ENCODE assay signal across 8 cellular contexts in the genomic region with DNA sequence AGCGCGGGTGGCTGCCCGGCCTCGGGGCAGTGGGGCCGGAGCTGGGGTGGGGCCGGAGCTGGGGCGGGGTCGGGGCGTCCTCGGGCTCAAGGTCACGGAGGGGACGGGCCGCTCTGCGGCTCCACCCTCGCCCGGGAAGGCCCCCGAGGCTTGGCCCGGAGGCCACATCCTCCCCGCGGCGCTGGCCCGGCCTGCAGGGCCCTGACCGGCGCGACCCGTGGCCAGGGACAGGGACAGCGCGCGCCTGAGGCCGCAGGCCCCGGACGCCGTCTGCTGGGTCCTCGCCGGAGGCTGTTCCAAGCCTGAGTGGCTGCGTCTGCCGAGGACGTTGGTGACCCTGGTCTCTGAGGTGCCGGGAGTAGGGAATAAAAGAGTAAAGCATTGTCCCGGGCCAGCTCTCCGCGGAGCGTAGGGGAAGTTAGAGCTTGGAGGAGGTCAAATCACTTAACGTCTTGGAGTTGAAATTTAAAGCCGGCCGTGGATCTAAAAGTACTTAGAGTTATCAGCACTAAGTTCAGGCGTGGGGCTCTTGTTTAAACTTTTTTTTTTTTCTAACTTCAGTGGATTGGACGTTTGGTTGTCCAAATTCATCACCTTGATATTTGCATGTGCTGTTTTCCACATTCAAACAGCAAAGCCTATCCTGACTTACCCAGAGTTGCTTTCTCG. TPM values are rescaled to one million over a fixed set of nuclear protein-coding genes. Genes with fewer than 3 reads are reported as not detected.
DNase-seq lines count a peak whose midpoint lies in the region; ATAC-seq lines count a peak whose summit lies in the region.

No MANE protein-coding gene starts in this region.

- peak; percentile 87 for DNase-seq in AG08396 (ENCODE audit: low spot score)
- DNase-seq in NCI-H774 (lab: John Stamatoyannopoulos, UW), result peak; percentile 77
- peak; percentile 60 to 73 for DNase-seq in activated T-cell treated with anti-CD3 and anti-CD28 coated beads, Interleukin-2, amount 50 U/mL, for 48 hours
- peak; percentile 55 for DNase-seq in fibroblast of peridontal ligament (ENCODE audit: extremely low read depth)
- peak; percentile 90 for DNase-seq in natural killer cell treated with Interleukin-12 subunit alpha and Interleukin-12 subunit beta and Interleukin-15 and Interleukin-18, amount 100 ng/mL, for 72 hours (ENCODE audit: low spot score)

- peak overlapping the region; percentile 74 to 82 for H3K9ac ChIP-seq in stomach smooth muscle (ENCODE audit: low read length in 2 of 2)

- peak overlapping the region; percentile 84 for H3K27ac ChIP-seq in stomach smooth muscle (ENCODE audit: low read length)

- peak overlapping the region; percentile 44 to 84 for H3K4me3 ChIP-seq in stomach smooth muscle (ENCODE audit: low read length in 2 of 2)

- H3K27me3 Mint-ChIP-seq in natural killer cell treated with Interleukin-12 subunit alpha and Interleukin-12 subunit beta and Interleukin-15 and Interleukin-18, amount 100 ng/mL, for 72 hours, result no peaks in the 10 kb centered on the region

- H3K27ac Mint-ChIP-seq in natural killer cell treated with Interleukin-12 subunit alpha and Interleukin-12 subunit beta and Interleukin-15 and Interleukin-18, amount 100 ng/mL, for 72 hours, result peak overlapping the region; percentile 67 to 79

- ATAC-seq in GM18858 (IDR thresholded peaks at IDR 0.05; ENCODE audit: unreplicated experiment) (peak; percentile 80), HG03045 (IDR thresholded peaks at IDR 0.05; ENCODE audit: unreplicated experiment) (peak; percentile 88)
- ATAC-seq in natural killer cell treated with Interleukin-12 subunit alpha and Interleukin-12 subunit beta and Interleukin-15 and Interleukin-18, amount 100 ng/mL, for 72 hours, result peak; percentile 90 to 94

- H3K4me1 Mint-ChIP-seq in natural killer cell treated with Interleukin-12 subunit alpha and Interleukin-12 subunit beta and Interleukin-15 and Interleukin-18, amount 100 ng/mL, for 72 hours (ENCODE audit: low read depth in 2 of 2), result peaks cover 18 to 29% of the 10 kb centered on the region in 2 donors

- H3K4me3 Mint-ChIP-seq in natural killer cell treated with Interleukin-12 subunit alpha and Interleukin-12 subunit beta and Interleukin-15 and Interleukin-18, amount 100 ng/mL, for 72 hours, result peak overlapping the region; percentile 79

- peaks cover 19% of the 10 kb centered on the region for H3K4me1 ChIP-seq in stomach smooth muscle (ENCODE audit: control insufficient read depth, insufficient read depth, low read length)

- no peaks in the 10 kb centered on the region for H3K36me3 Mint-ChIP-seq in natural killer cell treated with Interleukin-12 subunit alpha and Interleukin-12 subunit beta and Interleukin-15 and Interleukin-18, amount 100 ng/mL, for 72 hours

- no peaks in the 10 kb centered on the region for H3K9me3 Mint-ChIP-seq in natural killer cell treated with Interleukin-12 subunit alpha and Interleukin-12 subunit beta and Interleukin-15 and Interleukin-18, amount 100 ng/mL, for 72 hours

- peaks cover 0 to 5% of the 10 kb centered on the region in 2 donors for H3K36me3 ChIP-seq in stomach smooth muscle (ENCODE audit: control insufficient read depth in 2 of 2, insufficient read depth in 2 of 2, low read length in 2 of 2)

- H3K27me3 ChIP-seq in stomach smooth muscle (ENCODE audit: control insufficient read depth in 1 of 2, insufficient read depth in 2 of 2, low read length in 2 of 2), result no peaks in the 10 kb centered on the region

- no peaks in the 10 kb centered on the region for H3K9me3 ChIP-seq in stomach smooth muscle (ENCODE audit: control insufficient read depth in 2 of 2, low read length in 2 of 2)

RNA-seq across cellular contexts. Expression of a gene that starts 0.6 kb away (rescaled TPM):
- total RNA-seq in natural killer cell treated with Interleukin-12 subunit alpha and Interleukin-12 subunit beta and Interleukin-15 and Interleukin-18, amount 100 ng/mL, for 72 hours, result 10 to 100 TPM; 22.1 to 29.0 TPM

RNA-seq across cellular contexts. Expression of a gene that starts 13.3 kb away (rescaled TPM):
- 10 to 100 TPM; 20.9 to 28.7 TPM for total RNA-seq in natural killer cell treated with Interleukin-12 subunit alpha and Interleukin-12 subunit beta and Interleukin-15 and Interleukin-18, amount 100 ng/mL, for 72 hours

Comparison
In these comparisons a context has a peak if more than half of its experiments do, and no peak if none do; other contexts are left out.
1. Peak in every context shown above with its lines: DNase-seq, ATAC-seq, H3K4me3 ChIP-seq and H3K27ac ChIP-seq.